ENCODE assay signal across 14 cellular contexts in genomic region chr20:48384147-48384818, GRCh38.
DNase-seq lines count a peak whose midpoint lies in the region; ATAC-seq and TF ChIP-seq lines count a peak whose summit lies in the region.
"Had no signal": no experiment of that assay in that cellular context is flagged by ENCODE, and none has a peak within 500 bp of the region (broad histone marks: within the 10 kb centered on the region; RNA-seq: fewer than 3 reads in every experiment).

No MANE protein-coding gene starts in this region.

- no peaks in the 10 kb centered on the region for H3K9me3 Mint-ChIP-seq in activated T-cell treated with anti-CD3 and anti-CD28 coated beads, Interleukin-2, amount 50 U/mL, for 72 hours
- no peaks in the 10 kb centered on the region for H3K9me3 Mint-ChIP-seq in activated naive CD8-positive, alpha-beta T cell treated with anti-CD3 and anti-CD28 coated beads, Interleukin-2, amount 50 U/mL, for 24 hours
- H3K9me3 Mint-ChIP-seq: T-cell had no signal

- DNase-seq in activated T-cell treated with anti-CD3 and anti-CD28 coated beads, Interleukin-2, amount 50 U/mL, for 72 hours, result peak; percentile 17 to 32
- no peak for DNase-seq in activated T-cell treated with anti-CD3 and anti-CD28 coated beads, Interleukin-2, amount 50 U/mL, for 1 hour
- DNase-seq in HEK293T (ENCODE audit: extremely low spot score) (peak; percentile 69), NCI-H1092 (lab: John Stamatoyannopoulos, UW) (no peak), tibial artery (no peak)
- DNase-seq in activated naive CD8-positive, alpha-beta T cell treated with anti-CD3 and anti-CD28 coated beads, Interleukin-2, amount 50 U/mL, for 24 hours, result peak; percentile 14
- peak; percentile 38 for DNase-seq in stimulated activated naive CD8-positive, alpha-beta T cell treated with anti-CD3 and anti-CD28 coated beads, Interleukin-15, Interleukin-2, amounts not matched to agents 100 U/mL and 50 U/mL, for 24 hours
- DNase-seq: AML-193, mammary epithelial cell, NCI-H187 treated with DMSO at 0.1 percent for 48 hours, T-cell had no signal

- peaks cover 0 to 25% of the 10 kb centered on the region in 2 donors for H3K27me3 ChIP-seq in tibial artery
- H3K27me3 ChIP-seq: esophagus muscularis mucosa had no signal

- POLR2A ChIA-PET in HEK293T (lab: Yijun Ruan, JAX), result no interaction called here

- no peaks in the 10 kb centered on the region for H3K4me1 Mint-ChIP-seq in activated T-cell treated with anti-CD3 and anti-CD28 coated beads, Interleukin-2, amount 50 U/mL, for 72 hours (ENCODE audit: low read depth)
- no peaks in the 10 kb centered on the region for H3K4me1 Mint-ChIP-seq in activated naive CD8-positive, alpha-beta T cell treated with anti-CD3 and anti-CD28 coated beads, Interleukin-2, amount 50 U/mL, for 24 hours
- H3K4me1 Mint-ChIP-seq: T-cell had no signal

- no peak overlapping the region for H3K4me3 ChIP-seq in tibial artery
- H3K4me3 ChIP-seq: esophagus muscularis mucosa had no signal

- no peaks in the 10 kb centered on the region for H3K9me3 ChIP-seq in tibial artery
- H3K9me3 ChIP-seq: esophagus muscularis mucosa had no signal

- no peak for TF ChIP-seq CTCF in tibial artery (IDR thresholded peaks at IDR 0.05)

- H3K4me1 ChIP-seq in tibial artery, result no peaks in the 10 kb centered on the region
- H3K4me1 ChIP-seq: parathyroid adenoma had no signal

- peak in 1 of 2 donors; percentile 34 for ATAC-seq in activated T-cell treated with anti-CD3 and anti-CD28 coated beads, Interleukin-2, amount 50 U/mL, for 72 hours (replicated peaks in 1 of 2)
- no peak for ATAC-seq in activated naive CD8-positive, alpha-beta T cell treated with anti-CD3 and anti-CD28 coated beads, Interleukin-2, amount 50 U/mL, for 24 hours
- no peak for ATAC-seq in stimulated activated naive CD8-positive, alpha-beta T cell treated with anti-CD3 and anti-CD28 coated beads, Interleukin-15, Interleukin-2, amounts not matched to agents 100 U/mL and 50 U/mL, for 24 hours
- no peak for ATAC-seq in GM21529 (IDR thresholded peaks at IDR 0.05; ENCODE audit: unreplicated experiment)

- no peak overlapping the region for H3K4me3 Mint-ChIP-seq in activated T-cell treated with anti-CD3 and anti-CD28 coated beads, Interleukin-2, amount 50 U/mL, for 72 hours
- no peak overlapping the region for H3K4me3 Mint-ChIP-seq in activated naive CD8-positive, alpha-beta T cell treated with anti-CD3 and anti-CD28 coated beads, Interleukin-2, amount 50 U/mL, for 24 hours
- H3K4me3 Mint-ChIP-seq: T-cell had no signal

- intact Hi-C loops in tibial artery (cut with DNase I; ENCODE audit: low total_unique reads), result no loop called here

- no peaks in the 10 kb centered on the region for H3K36me3 Mint-ChIP-seq in activated T-cell treated with anti-CD3 and anti-CD28 coated beads, Interleukin-2, amount 50 U/mL, for 72 hours (ENCODE audit: insufficient read depth in 2 of 2)
- H3K36me3 Mint-ChIP-seq in activated naive CD8-positive, alpha-beta T cell treated with anti-CD3 and anti-CD28 coated beads, Interleukin-2, amount 50 U/mL, for 24 hours (ENCODE audit: low read depth), result no peaks in the 10 kb centered on the region
- H3K36me3 Mint-ChIP-seq: T-cell had no signal

- H3K27ac Mint-ChIP-seq in activated T-cell treated with anti-CD3 and anti-CD28 coated beads, Interleukin-2, amount 50 U/mL, for 72 hours, result no peak overlapping the region
- H3K27ac Mint-ChIP-seq in activated naive CD8-positive, alpha-beta T cell treated with anti-CD3 and anti-CD28 coated beads, Interleukin-2, amount 50 U/mL, for 24 hours, result no peak overlapping the region
- H3K27ac Mint-ChIP-seq: T-cell had no signal

- no peak overlapping the region for H3K27ac ChIP-seq in tibial artery
- H3K27ac ChIP-seq: esophagus muscularis mucosa, parathyroid adenoma had no signal

- no peaks in the 10 kb centered on the region for H3K36me3 ChIP-seq in tibial artery
- H3K36me3 ChIP-seq: esophagus muscularis mucosa had no signal

- H3K27me3 Mint-ChIP-seq in activated T-cell treated with anti-CD3 and anti-CD28 coated beads, Interleukin-2, amount 50 U/mL, for 72 hours (ENCODE audit: low read depth), result peaks cover 15% of the 10 kb centered on the region
- peaks cover 10% of the 10 kb centered on the region for H3K27me3 Mint-ChIP-seq in activated naive CD8-positive, alpha-beta T cell treated with anti-CD3 and anti-CD28 coated beads, Interleukin-2, amount 50 U/mL, for 24 hours

- CTCF ChIA-PET in HEK293T (lab: Yijun Ruan, JAX), result no interaction called here

TF ChIP-seq in HEK293T, 16 proteins besides CTCF, POLR2A, EP300 and RAD21:
- TF ChIP-seq ELF4 (IDR thresholded peaks at IDR 0.05) (no peak), CTBP1 (IDR thresholded peaks at IDR 0.05; ENCODE audit: borderline replicate concordance) (no peak), HDGF (IDR thresholded peaks at IDR 0.05; ENCODE audit: borderline replicate concordance) (no peak)
TF ChIP-seq in HEK293T: peak in this region for 0.

Comparison
In these comparisons a context has a peak if more than half of its experiments do, and no peak if none do; other contexts are left out.
1. DNase-seq: peak in activated T-cell treated with anti-CD3 and anti-CD28 coated beads, Interleukin-2, amount 50 U/mL, for 72 hours (2 of 2), HEK293T (single experiment), activated naive CD8-positive, alpha-beta T cell treated with anti-CD3 and anti-CD28 coated beads, Interleukin-2, amount 50 U/mL, for 24 hours (single experiment) and stimulated activated naive CD8-positive, alpha-beta T cell treated with anti-CD3 and anti-CD28 coated beads, Interleukin-15, Interleukin-2, amounts not matched to agents 100 U/mL and 50 U/mL, for 24 hours (single experiment); none in activated T-cell treated with anti-CD3 and anti-CD28 coated beads, Interleukin-2, amount 50 U/mL, for 1 hour (single experiment), NCI-H1092 (single experiment) and tibial artery (0 of 2).